Comparison of ENCODE assay signal across 16 cellular contexts in the genomic region with DNA sequence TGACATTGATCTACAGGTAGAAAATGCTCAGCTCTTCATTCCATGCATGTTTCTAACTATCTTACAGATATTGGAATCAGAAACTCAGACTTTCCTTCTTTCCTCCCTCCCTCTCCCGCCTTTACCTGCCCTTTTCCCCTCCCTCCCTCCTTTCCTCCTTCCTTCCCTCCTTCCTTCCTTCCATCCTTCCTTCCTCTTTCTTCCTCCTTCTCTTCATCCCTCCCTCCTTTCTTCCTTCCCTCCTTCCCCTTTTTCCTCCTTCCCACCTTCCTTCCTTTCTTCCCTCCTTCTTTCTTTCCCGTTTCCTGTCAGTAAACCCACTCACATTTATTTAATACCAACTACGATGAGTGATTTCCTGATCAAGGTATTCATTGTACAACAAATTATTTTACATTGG.
DNase-seq lines count a peak whose midpoint lies in the region; ATAC-seq, FAIRE-seq and TF ChIP-seq lines count a peak whose summit lies in the region.
"Had no signal": no experiment of that assay in that cellular context is flagged by ENCODE, and none has a peak within 500 bp of the region (broad histone marks: within the 10 kb centered on the region; RNA-seq: fewer than 3 reads in every experiment).

No MANE protein-coding gene starts in this region.

- FAIRE-seq in astrocyte (lab: Jason Lieb, UNC), result no peak
- FAIRE-seq: A549, D721Med had no signal

- DNase-seq in astrocyte (ENCODE audit: low read depth), result no peak
- no peak for DNase-seq in mesothelial cell of epicardium (ENCODE audit: low spot score in 2 of 2, unreplicated experiment in 2 of 2)
- DNase-seq in NCI-H748 treated with DMSO at 0.1 percent for 48 hours (lab: John Stamatoyannopoulos, UW), result no peak
- no peak for DNase-seq in NCI-H510A (lab: John Stamatoyannopoulos, UW)
- DNase-seq: CD8-positive, alpha-beta T cell; COR-L47; DMS79 treated with DMSO at 0.1 percent for 48 hours; GF-D8; GOT3; HFFc6 had no signal

- H3K79me2 ChIP-seq in astrocyte (ENCODE audit: insufficient read depth, low read length), result no peaks in the 10 kb centered on the region

- no peak for ATAC-seq in GM18907 (IDR thresholded peaks at IDR 0.05; ENCODE audit: unreplicated experiment)
- ATAC-seq: A549; CD8-positive, alpha-beta T cell had no signal

- H3K4me1 ChIP-seq in HEK293 (ENCODE audit: control insufficient read depth, insufficient read depth, low read length) (no peaks in the 10 kb centered on the region), astrocyte (ENCODE audit: insufficient read depth, low read length) (no peaks in the 10 kb centered on the region)
- H3K4me1 ChIP-seq: A549, HAP-1 had no signal

- no peaks in the 10 kb centered on the region for H3K9me3 ChIP-seq in HEK293 (ENCODE audit: control insufficient read depth, insufficient read depth, low read depth, low read length)
- no peaks in the 10 kb centered on the region for H3K9me3 ChIP-seq in astrocyte (ENCODE audit: insufficient read depth, low read depth, low read length)
- H3K9me3 ChIP-seq: A549, HAP-1 had no signal

- H3K36me3 Mint-ChIP-seq in astrocyte (ENCODE audit: low read depth, unreplicated experiment) (no peaks in the 10 kb centered on the region), mesothelial cell of epicardium (no peaks in the 10 kb centered on the region)
- H3K36me3 Mint-ChIP-seq: CD14-positive monocyte; CD8-positive, alpha-beta T cell had no signal

- H3K4me3 ChIP-seq in HEK293 (ENCODE audit: low read depth, low read length), result no peak overlapping the region
- no peak overlapping the region for H3K4me3 ChIP-seq in astrocyte (ENCODE audit: insufficient read depth, low read depth, low read length)
- H3K4me3 ChIP-seq: A549, HAP-1 had no signal

- peaks cover 2% of the 10 kb centered on the region for H3K27me3 ChIP-seq in astrocyte (ENCODE audit: insufficient read depth, low read length)

- H3K36me3 ChIP-seq in HEK293 (ENCODE audit: control insufficient read depth in 2 of 2, insufficient read depth in 1 of 2, low read length in 2 of 2) (no peaks in the 10 kb centered on the region), astrocyte (ENCODE audit: insufficient read depth, low read length) (no peaks in the 10 kb centered on the region)
- H3K36me3 ChIP-seq: HAP-1 had no signal

- no peaks in the 10 kb centered on the region for H3K9me3 Mint-ChIP-seq in astrocyte (ENCODE audit: unreplicated experiment)
- H3K9me3 Mint-ChIP-seq in mesothelial cell of epicardium, result peaks cover 10% of the 10 kb centered on the region
- H3K9me3 Mint-ChIP-seq: CD8-positive, alpha-beta T cell; HFFc6 had no signal

- no peak overlapping the region for H2AFZ ChIP-seq in astrocyte (ENCODE audit: low read depth, low read length)

- H3K4me1 Mint-ChIP-seq in astrocyte (ENCODE audit: low read depth, unreplicated experiment) (peaks cover 5% of the 10 kb centered on the region), mesothelial cell of epicardium (peaks cover 14% of the 10 kb centered on the region)
- H3K4me1 Mint-ChIP-seq: CD14-positive monocyte had no signal

- TF ChIP-seq CTCF in HEK293 (tag by site-specific recombination; IDR thresholded peaks at IDR 0.05), result no peak
- no peak for TF ChIP-seq CTCF in astrocyte (IDR thresholded peaks at IDR 0.05; ENCODE audit: insufficient read depth, low read depth, low read length)
- TF ChIP-seq CTCF in mesothelial cell of epicardium (IDR thresholded peaks at IDR 0.05; ENCODE audit: unreplicated experiment), result no peak

- H3K4me3 Mint-ChIP-seq in astrocyte (ENCODE audit: unreplicated experiment) (no peak overlapping the region), mesothelial cell of epicardium (peak overlapping the region; percentile 26)
- H3K4me3 Mint-ChIP-seq: CD14-positive monocyte; CD8-positive, alpha-beta T cell; HFFc6 had no signal

- H3K27me3 Mint-ChIP-seq in astrocyte (ENCODE audit: low read depth, unreplicated experiment) (no peaks in the 10 kb centered on the region), mesothelial cell of epicardium (ENCODE audit: low read depth) (no peaks in the 10 kb centered on the region)

- CTCF ChIA-PET in HEK293 (lab: Yijun Ruan, JAX), result no interaction called here

- no peaks in the 10 kb centered on the region for H4K20me1 ChIP-seq in astrocyte (ENCODE audit: insufficient read depth, low read length)

- H3K27ac ChIP-seq in HEK293 (ENCODE audit: extremely low read depth, low read depth, low read length) (no peak overlapping the region), astrocyte (ENCODE audit: low read depth, low read length) (no peak overlapping the region)
- H3K27ac ChIP-seq: A549 had no signal

- peak overlapping the region; percentile 54 for H3K4me2 ChIP-seq in astrocyte (ENCODE audit: low read length)
- H3K4me2 ChIP-seq: A549 had no signal

- H3K9ac ChIP-seq in astrocyte (ENCODE audit: low read length), result no peak overlapping the region

- H3K27ac Mint-ChIP-seq in astrocyte (ENCODE audit: unreplicated experiment) (no peak overlapping the region), mesothelial cell of epicardium (peak overlapping the region; percentile 58)
- H3K27ac Mint-ChIP-seq: CD14-positive monocyte; CD8-positive, alpha-beta T cell; HFFc6 had no signal

- POLR2A ChIA-PET in HEK293 (lab: Yijun Ruan, JAX), result interaction anchor here (0.7 kb wide), 1 partner anchor 13 kb away, joined by 3 read pairs; no protein-coding TSS in a partner anchor

TF ChIP-seq in HEK293, 187 proteins besides CTCF, POLR2A, EP300 and RAD21:
- TF ChIP-seq ZNF514 (tag by site-specific recombination; IDR thresholded peaks at IDR 0.05) (no peak), ZBTB20 (tag by site-specific recombination; IDR thresholded peaks at IDR 0.05) (no peak), ZNF133 (tag by site-specific recombination; IDR thresholded peaks at IDR 0.05) (no peak), ZNF16 (tag by site-specific recombination; IDR thresholded peaks at IDR 0.05; ENCODE audit: low read depth) (no peak), ZNF366 (tag by site-specific recombination; conservative IDR thresholded peaks at IDR 0.05) (peak; percentile 80), ZNF555 (tag by site-specific recombination; conservative IDR thresholded peaks at IDR 0.05) (no peak), ZNF394 (tag by site-specific recombination; IDR thresholded peaks at IDR 0.05; ENCODE audit: borderline replicate concordance) (no peak), ZNF202 (tag by site-specific recombination; IDR thresholded peaks at IDR 0.05; ENCODE audit: borderline replicate concordance) (no peak)
- TF ChIP-seq, protein P1, sequence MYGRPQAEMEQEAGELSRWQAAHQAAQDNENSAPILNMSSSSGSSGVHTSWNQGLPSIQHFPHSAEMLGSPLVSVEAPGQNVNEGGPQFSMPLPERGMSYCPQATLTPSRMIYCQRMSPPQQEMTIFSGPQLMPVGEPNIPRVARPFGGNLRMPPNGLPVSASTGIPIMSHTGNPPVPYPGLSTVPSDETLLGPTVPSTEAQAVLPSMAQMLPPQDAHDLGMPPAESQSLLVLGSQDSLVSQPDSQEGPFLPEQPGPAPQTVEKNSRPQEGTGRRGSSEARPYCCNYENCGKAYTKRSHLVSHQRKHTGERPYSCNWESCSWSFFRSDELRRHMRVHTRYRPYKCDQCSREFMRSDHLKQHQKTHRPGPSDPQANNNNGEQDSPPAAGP (tag by site-specific recombination; IDR thresholded peaks at IDR 0.05), result no peak
